Comparison of ENCODE assay signal across 15 cellular contexts in genomic region chr5:151058301-151058700, GRCh38. TPM values are rescaled to one million over a fixed set of nuclear protein-coding genes. Genes with fewer than 3 reads are reported as not detected.
DNase-seq lines count a peak whose midpoint lies in the region; ATAC-seq, FAIRE-seq and TF ChIP-seq lines count a peak whose summit lies in the region.
"Had no signal": no experiment of that assay in that cellular context is flagged by ENCODE, and none has a peak within 500 bp of the region (broad histone marks: within the 10 kb centered on the region; RNA-seq: fewer than 3 reads in every experiment).

No MANE protein-coding gene starts in this region.

- peaks cover 100% of the 10 kb centered on the region in 2 experiments for H3K4me1 ChIP-seq in neutrophil (ENCODE audit: control insufficient read depth in 1 of 2, insufficient read depth in 1 of 2, low read depth in 1 of 2, low read length in 1 of 2)

- DNase-seq in CD14-positive monocyte (ENCODE audit: low spot score) (no peak), GM19239 (ENCODE audit: insufficient read length, low spot score) (no peak), cardiac fibroblast (ENCODE audit: low read depth in 2 of 2) (no peak), HK-2 (ENCODE audit: unreplicated experiment) (no peak)
- DNase-seq: activated T-cell treated with anti-CD3 and anti-CD28 coated beads for 4 hours; kidney; naive thymus-derived CD4-positive, alpha-beta T cell; NCI-H2081; NCI-H748 treated with DMSO at 0.1 percent for 48 hours; sigmoid colon; substantia nigra had no signal

- ATAC-seq in HG03378 (IDR thresholded peaks at IDR 0.05; ENCODE audit: unreplicated experiment) (no peak), HG03442 (IDR thresholded peaks at IDR 0.05; ENCODE audit: unreplicated experiment) (no peak)

- no peaks in the 10 kb centered on the region for H3K9me3 ChIP-seq in neutrophil
- H3K9me3 ChIP-seq: sigmoid colon had no signal

- no peaks in the 10 kb centered on the region for H3K9me3 Mint-ChIP-seq in CD14-positive monocyte

- H3K4me3 ChIP-seq in cardiac fibroblast (replicated peaks in 1 of 2; ENCODE audit: low read depth in 2 of 2, low read length in 2 of 2) (no peak overlapping the region), neutrophil (ENCODE audit: low read depth in 1 of 2, low read length in 1 of 2) (peak overlapping the region; percentile 19 to 54)
- H3K4me3 ChIP-seq: sigmoid colon had no signal

- no peaks in the 10 kb centered on the region for H3K27me3 ChIP-seq in neutrophil
- H3K27me3 ChIP-seq: sigmoid colon had no signal

- TF ChIP-seq CTCF in CD14-positive monocyte (IDR thresholded peaks at IDR 0.05) (peak; percentile 13), cardiac fibroblast (IDR thresholded peaks at IDR 0.05; ENCODE audit: low read depth, low read length) (peak; percentile 23), neutrophil (IDR thresholded peaks at IDR 0.05) (no peak)

- peak overlapping the region; percentile 96 to 99 (median 99) for H3K27ac Mint-ChIP-seq in CD14-positive monocyte

- peak overlapping the region; percentile 99 for H3K27ac ChIP-seq in neutrophil

- peak overlapping the region; percentile 57 to 62 for H3K4me3 Mint-ChIP-seq in CD14-positive monocyte

- H3K36me3 ChIP-seq in neutrophil: peaks cover 87% of the 10 kb centered on the region

- H3K4me1 Mint-ChIP-seq in CD14-positive monocyte: peaks cover 97% of the 10 kb centered on the region

- peak; percentile 33 for FAIRE-seq in GM19239 (lab: Jason Lieb, UNC)
- FAIRE-seq: kidney, TTC549 had no signal

- intact Hi-C loops in CD14-positive monocyte (cut with micrococcal nuclease): loop anchor here (2.0 to 10.0 kb wide), 5 partner anchors 22 to 196 kb away; partner anchors contain the start of genes ANXA6 (in 1 of the 2), GM2A (in 1 of the 2) and TNIP1 (in 1 of the 2)

- peaks cover 76 to 94% of the 10 kb centered on the region in 2 donors for H3K36me3 Mint-ChIP-seq in CD14-positive monocyte

- H3K27me3 Mint-ChIP-seq in CD14-positive monocyte (ENCODE audit: low read depth in 3 of 3): peaks cover 0 to 4% (median 0%) of the 10 kb centered on the region in 3 donors
- H3K27me3 Mint-ChIP-seq: naive thymus-derived CD4-positive, alpha-beta T cell had no signal

RNA-seq across cellular contexts. Expression of gene TNIP1, which starts 22.5 kb away (rescaled TPM):
- 10 to 100 TPM; 30.8 to 46.4 TPM for polyA plus RNA-seq in CD14-positive monocyte

RNA-seq across cellular contexts. Expression of gene GPX3, which starts 37.9 kb away (rescaled TPM):
- 1 to 10 TPM; 3.5 to 3.8 TPM for polyA plus RNA-seq in CD14-positive monocyte

Comparison
In these comparisons a context has a peak if more than half of its experiments do, and no peak if none do; other contexts are left out.
1. H3K4me3 ChIP-seq: peak in neutrophil (2 of 2); none in cardiac fibroblast (0 of 2).